Comparison of ENCODE assay signal across 1 cellular context in genomic region chr1:156123356-156124196, GRCh38.
TF ChIP-seq lines count a peak whose summit lies in the region.

No MANE protein-coding gene starts in this region.

TF ChIP-seq in HepG2, 621 proteins besides CTCF, POLR2A, EP300 and RAD21 (continued from another document and continues in another):
- TF ChIP-seq AGO1 (IDR thresholded peaks at IDR 0.05; ENCODE audit: low read depth, low read length, poor library complexity, severe bottlenecking), result no peak
- peak; percentile 93 for TF ChIP-seq SAP130 (CRISPR knock-in tag; IDR thresholded peaks at IDR 0.05; ENCODE audit: low read depth)
- no peak for TF ChIP-seq ZNF276 (CRISPR knock-in tag; IDR thresholded peaks at IDR 0.05; ENCODE audit: low read depth)
- no peak for TF ChIP-seq CBX5 (CRISPR knock-in tag; IDR thresholded peaks at IDR 0.05; ENCODE audit: borderline replicate concordance)
- no peak for TF ChIP-seq NFKB2 (CRISPR knock-in tag; IDR thresholded peaks at IDR 0.05; ENCODE audit: borderline replicate concordance)
- no peak for TF ChIP-seq PAWR (CRISPR knock-in tag; IDR thresholded peaks at IDR 0.05; ENCODE audit: borderline replicate concordance)
- no peak for TF ChIP-seq HOXA5 (CRISPR knock-in tag; IDR thresholded peaks at IDR 0.05)
- no peak for TF ChIP-seq ATRX (CRISPR knock-in tag; IDR thresholded peaks at IDR 0.05; ENCODE audit: borderline replicate concordance)
- TF ChIP-seq CREB1 (IDR thresholded peaks at IDR 0.05), result no peak
- peak; percentile 45 for TF ChIP-seq CREB1 (CRISPR knock-in tag; IDR thresholded peaks at IDR 0.05)
- TF ChIP-seq MAFK (conservative IDR thresholded peaks at IDR 0.05 in 1 of 2, IDR thresholded peaks at IDR 0.05 in 1 of 2; ENCODE audit: low read length in 2 of 2), result no peak
- TF ChIP-seq FOXC1 (CRISPR knock-in tag; IDR thresholded peaks at IDR 0.05; ENCODE audit: borderline replicate concordance), result no peak
- TF ChIP-seq ZNF768 (CRISPR knock-in tag; IDR thresholded peaks at IDR 0.05), result no peak
- peak; percentile 25; the same call in 1 of the 2 replicates for TF ChIP-seq POLR2AphosphoS5 (IDR thresholded peaks at IDR 0.05; ENCODE audit: low read depth, low read length)
- TF ChIP-seq, protein P1, sequence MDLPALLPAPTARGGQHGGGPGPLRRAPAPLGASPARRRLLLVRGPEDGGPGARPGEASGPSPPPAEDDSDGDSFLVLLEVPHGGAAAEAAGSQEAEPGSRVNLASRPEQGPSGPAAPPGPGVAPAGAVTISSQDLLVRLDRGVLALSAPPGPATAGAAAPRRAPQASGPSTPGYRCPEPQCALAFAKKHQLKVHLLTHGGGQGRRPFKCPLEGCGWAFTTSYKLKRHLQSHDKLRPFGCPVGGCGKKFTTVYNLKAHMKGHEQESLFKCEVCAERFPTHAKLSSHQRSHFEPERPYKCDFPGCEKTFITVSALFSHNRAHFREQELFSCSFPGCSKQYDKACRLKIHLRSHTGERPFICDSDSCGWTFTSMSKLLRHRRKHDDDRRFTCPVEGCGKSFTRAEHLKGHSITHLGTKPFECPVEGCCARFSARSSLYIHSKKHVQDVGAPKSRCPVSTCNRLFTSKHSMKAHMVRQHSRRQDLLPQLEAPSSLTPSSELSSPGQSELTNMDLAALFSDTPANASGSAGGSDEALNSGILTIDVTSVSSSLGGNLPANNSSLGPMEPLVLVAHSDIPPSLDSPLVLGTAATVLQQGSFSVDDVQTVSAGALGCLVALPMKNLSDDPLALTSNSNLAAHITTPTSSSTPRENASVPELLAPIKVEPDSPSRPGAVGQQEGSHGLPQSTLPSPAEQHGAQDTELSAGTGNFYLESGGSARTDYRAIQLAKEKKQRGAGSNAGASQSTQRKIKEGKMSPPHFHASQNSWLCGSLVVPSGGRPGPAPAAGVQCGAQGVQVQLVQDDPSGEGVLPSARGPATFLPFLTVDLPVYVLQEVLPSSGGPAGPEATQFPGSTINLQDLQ (CRISPR knock-in tag; IDR thresholded peaks at IDR 0.05), result 0 out of 2 replicates have a peak, but pooled peaks have one; percentile 33
- no peak for TF ChIP-seq BCL3 (CRISPR knock-in tag; IDR thresholded peaks at IDR 0.05)
- TF ChIP-seq SOX6 (IDR thresholded peaks at IDR 0.05), result no peak
- TF ChIP-seq SOX6 (CRISPR knock-in tag; IDR thresholded peaks at IDR 0.05), result peak; percentile 71
- no peak for TF ChIP-seq ZFP62 (CRISPR knock-in tag; IDR thresholded peaks at IDR 0.05)
- TF ChIP-seq PHF5A (CRISPR knock-in tag; IDR thresholded peaks at IDR 0.05; ENCODE audit: low read depth, unreplicated experiment), result no peak
- TF ChIP-seq FUBP1 (CRISPR knock-in tag; IDR thresholded peaks at IDR 0.05; ENCODE audit: borderline replicate concordance), result no peak
- no peak for TF ChIP-seq ZNF180 (CRISPR knock-in tag; IDR thresholded peaks at IDR 0.05; ENCODE audit: borderline replicate concordance, low read depth)
- TF ChIP-seq ZNF160 (CRISPR knock-in tag; IDR thresholded peaks at IDR 0.05), result no peak
- no peak for TF ChIP-seq ZBTB2 (CRISPR knock-in tag; IDR thresholded peaks at IDR 0.05; ENCODE audit: low read depth)
- TF ChIP-seq FOXA3 (CRISPR knock-in tag; IDR thresholded peaks at IDR 0.05), result peak; percentile 91
- no peak for TF ChIP-seq ZNF451 (CRISPR knock-in tag; IDR thresholded peaks at IDR 0.05)
- TF ChIP-seq, protein P2, sequence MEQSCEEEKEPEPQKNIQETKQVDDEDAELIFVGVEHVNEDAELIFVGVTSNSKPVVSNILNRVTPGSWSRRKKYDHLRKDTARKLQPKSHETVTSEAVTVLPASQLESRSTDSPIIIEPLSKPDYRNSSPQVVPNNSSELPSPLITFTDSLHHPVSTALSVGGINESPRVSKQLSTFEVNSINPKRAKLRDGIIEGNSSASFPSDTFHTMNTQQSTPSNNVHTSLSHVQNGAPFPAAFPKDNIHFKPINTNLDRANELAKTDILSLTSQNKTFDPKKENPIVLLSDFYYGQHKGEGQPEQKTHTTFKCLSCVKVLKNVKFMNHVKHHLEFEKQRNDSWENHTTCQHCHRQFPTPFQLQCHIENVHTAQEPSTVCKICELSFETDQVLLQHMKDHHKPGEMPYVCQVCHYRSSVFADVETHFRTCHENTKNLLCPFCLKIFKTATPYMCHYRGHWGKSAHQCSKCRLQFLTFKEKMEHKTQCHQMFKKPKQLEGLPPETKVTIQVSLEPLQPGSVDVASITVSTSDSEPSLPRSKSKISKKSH (CRISPR knock-in tag; IDR thresholded peaks at IDR 0.05; ENCODE audit: borderline replicate concordance), result no peak
- TF ChIP-seq ARNTL (CRISPR knock-in tag; IDR thresholded peaks at IDR 0.05), result peak; percentile 26; the same call in 1 of the 2 replicates
- TF ChIP-seq ZNF337 (CRISPR knock-in tag; IDR thresholded peaks at IDR 0.05; ENCODE audit: borderline replicate concordance, low read depth), result no peak
- peak; percentile 94 for TF ChIP-seq FOSL2 (CRISPR knock-in tag; IDR thresholded peaks at IDR 0.05)
- TF ChIP-seq MZF1 (CRISPR knock-in tag; IDR thresholded peaks at IDR 0.05; ENCODE audit: borderline replicate concordance), result no peak; the same call in 1 of the 2 replicates
- TF ChIP-seq CBX1 (IDR thresholded peaks at IDR 0.05; ENCODE audit: low read depth), result no peak
- TF ChIP-seq HNRNPL (IDR thresholded peaks at IDR 0.05; ENCODE audit: low read depth, low read length), result peak; percentile 73; the same call in 1 of the 2 replicates
- no peak for TF ChIP-seq PAF1 (CRISPR knock-in tag; IDR thresholded peaks at IDR 0.05)
- TF ChIP-seq PBX2 (CRISPR knock-in tag; IDR thresholded peaks at IDR 0.05), result no peak
- TF ChIP-seq ZNF251 (CRISPR knock-in tag; IDR thresholded peaks at IDR 0.05), result no peak
- no peak for TF ChIP-seq CHCHD3 (CRISPR knock-in tag; IDR thresholded peaks at IDR 0.05)
- no peak for TF ChIP-seq ZFP36L1 (CRISPR knock-in tag; IDR thresholded peaks at IDR 0.05)
- TF ChIP-seq REL (CRISPR knock-in tag; conservative IDR thresholded peaks at IDR 0.05), result no peak
- no peak for TF ChIP-seq ZBTB37 (CRISPR knock-in tag; IDR thresholded peaks at IDR 0.05)
- TF ChIP-seq SRF (IDR thresholded peaks at IDR 0.05; ENCODE audit: low read depth, low read length), result no peak
- no peak for TF ChIP-seq NFYB (CRISPR knock-in tag; IDR thresholded peaks at IDR 0.05)
- no peak for TF ChIP-seq SRSF4 (IDR thresholded peaks at IDR 0.05; ENCODE audit: low read depth, low read length, poor library complexity, severe bottlenecking)
- no peak for TF ChIP-seq HMGXB3 (CRISPR knock-in tag; IDR thresholded peaks at IDR 0.05; ENCODE audit: borderline replicate concordance)
- TF ChIP-seq SNAI1 (CRISPR knock-in tag; IDR thresholded peaks at IDR 0.05; ENCODE audit: borderline replicate concordance), result no peak
- peak; percentile 59; the same call in 1 of the 2 replicates for TF ChIP-seq SALL1 (CRISPR knock-in tag; IDR thresholded peaks at IDR 0.05)
- no peak for TF ChIP-seq ZNF652 (CRISPR knock-in tag; IDR thresholded peaks at IDR 0.05; ENCODE audit: borderline replicate concordance, low read depth)
- TF ChIP-seq IRF2 (CRISPR knock-in tag; IDR thresholded peaks at IDR 0.05), result peak; percentile 38; the same call in 1 of the 2 replicates
- no peak for TF ChIP-seq KLF12 (CRISPR knock-in tag; IDR thresholded peaks at IDR 0.05; ENCODE audit: borderline replicate concordance)
- TF ChIP-seq PRPF4 (IDR thresholded peaks at IDR 0.05; ENCODE audit: low read depth, low read length, poor library complexity, severe bottlenecking), result no peak
- no peak for TF ChIP-seq KDM5A (IDR thresholded peaks at IDR 0.05; ENCODE audit: borderline replicate concordance, low read length)
- no peak for TF ChIP-seq TBX3 (IDR thresholded peaks at IDR 0.05; ENCODE audit: borderline replicate concordance)
- TF ChIP-seq HOXA9 (CRISPR knock-in tag; IDR thresholded peaks at IDR 0.05; ENCODE audit: borderline replicate concordance), result no peak
- no peak for TF ChIP-seq ZC3H13 (CRISPR knock-in tag; IDR thresholded peaks at IDR 0.05)
